Comparison of ENCODE assay signal across 11 cellular contexts in the genomic region with DNA sequence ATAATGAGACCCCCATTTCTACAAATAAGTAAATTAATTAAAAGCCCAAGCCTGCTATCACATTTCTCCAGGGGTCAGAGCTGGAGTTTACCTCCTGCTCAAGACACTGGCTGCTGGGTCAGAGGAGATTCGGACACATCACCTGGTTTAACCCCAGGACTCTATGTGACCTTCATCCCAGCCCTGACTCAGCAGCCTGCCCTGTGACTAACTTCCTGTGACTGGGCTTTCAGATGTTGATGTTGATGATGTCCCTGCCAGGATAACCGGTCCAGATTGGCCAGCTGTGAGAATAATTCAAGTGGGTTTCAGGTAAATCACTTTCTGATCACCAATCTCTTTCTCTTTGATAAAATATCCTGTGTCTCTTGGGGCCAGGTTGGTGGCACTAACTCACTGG.
DNase-seq lines count a peak whose midpoint lies in the region; ATAC-seq, FAIRE-seq and TF ChIP-seq lines count a peak whose summit lies in the region.
"Had no signal": no experiment of that assay in that cellular context is flagged by ENCODE, and none has a peak within 500 bp of the region (broad histone marks: within the 10 kb centered on the region; RNA-seq: fewer than 3 reads in every experiment).

No MANE protein-coding gene starts in this region.

- no peak overlapping the region for H3K4me3 ChIP-seq in K562
- H3K4me3 ChIP-seq in liver (ENCODE audit: low read depth in 1 of 3, low read length in 3 of 3): no peak overlapping the region

- no TSS peak for BruUV-seq in K562 (replicated peaks; lab: Mats Ljungman, UMichigan)

- ATAC-seq in K562: no peak
- ATAC-seq in effector memory CD8-positive, alpha-beta T cell (replicated peaks): no peak

- intact Hi-C loops in K562 (cut with micrococcal nuclease): loop anchor here (10.0 kb wide), 1 partner anchor 502 kb away; no protein-coding TSS in a partner anchor

- H3K9ac ChIP-seq in K562 (ENCODE audit: insufficient read depth in 1 of 2, low read depth in 2 of 2, low read length in 2 of 2) (no peak overlapping the region), liver (ENCODE audit: low read depth in 1 of 2, low read length in 2 of 2) (no peak overlapping the region)

- POLR2A ChIA-PET in K562 (lab: Yijun Ruan, JAX): no interaction called here

- no peak overlapping the region for H3K27ac Mint-ChIP-seq in effector memory CD8-positive, alpha-beta T cell
- H3K27ac Mint-ChIP-seq: stimulated activated naive CD8-positive, alpha-beta T cell treated with anti-CD3 and anti-CD28 coated beads, Interleukin-15, Interleukin-2, amounts not matched to agents 100 ng/mL and 50 ng/mL, for 24 hours had no signal

- no peaks in the 10 kb centered on the region for H4K20me1 ChIP-seq in K562 (replicated peaks; ENCODE audit: control insufficient read depth, insufficient read depth, low read length)

- no peak overlapping the region for H2AFZ ChIP-seq in K562 (ENCODE audit: low read depth, low read length)

- no peak for TF ChIP-seq EP300 in K562 (IDR thresholded peaks at IDR 0.05; ENCODE audit: low read length)

- no peaks in the 10 kb centered on the region for H3K36me3 Mint-ChIP-seq in effector memory CD8-positive, alpha-beta T cell (ENCODE audit: insufficient read depth)

- H3K4me3 Mint-ChIP-seq in effector memory CD8-positive, alpha-beta T cell: no peak overlapping the region
- H3K4me3 Mint-ChIP-seq: neural crest cell; stimulated activated naive CD8-positive, alpha-beta T cell treated with anti-CD3 and anti-CD28 coated beads, Interleukin-15, Interleukin-2, amounts not matched to agents 100 ng/mL and 50 ng/mL, for 24 hours had no signal

- H3K4me1 ChIP-seq in K562 (replicated peaks in 1 of 2; ENCODE audit: control insufficient read depth in 2 of 2, insufficient read depth in 2 of 2, low read length in 2 of 2) (peaks cover 0 to 9% of the 10 kb centered on the region in 2 experiments; a peak in 2 of 5 replicates), liver (ENCODE audit: control insufficient read depth in 4 of 4, insufficient read depth in 4 of 4, low read length in 3 of 4) (peaks cover 0 to 4% (median 2%) of the 10 kb centered on the region in 4 donors)

- TF ChIP-seq CTCF in K562 (IDR thresholded peaks at IDR 0.05 in 2 of 3, conservative IDR thresholded peaks at IDR 0.05 in 1 of 3; ENCODE audit: insufficient read depth in 2 of 3, low read depth in 1 of 3, low read length in 3 of 3) (no peak), liver (IDR thresholded peaks at IDR 0.05; ENCODE audit: low read depth, low read length, missing input control) (no peak)

- CTCF ChIA-PET in K562 (lab: Yijun Ruan, JAX; ENCODE audit: low intra/inter-chr PET ratio): no interaction called here

- H3K27me3 ChIP-seq in K562 (ENCODE audit: control insufficient read depth in 2 of 2, insufficient read depth in 2 of 2, low read length in 2 of 2): peaks cover 0 to 18% of the 10 kb centered on the region in 2 experiments; a peak in 2 of 5 replicates
- no peaks in the 10 kb centered on the region for H3K27me3 ChIP-seq in liver (ENCODE audit: control insufficient read depth in 4 of 4, insufficient read depth in 4 of 4, low read length in 3 of 4)

- H3K9me3 Mint-ChIP-seq in effector memory CD8-positive, alpha-beta T cell: no peaks in the 10 kb centered on the region
- H3K9me3 Mint-ChIP-seq: neural crest cell; stimulated activated naive CD8-positive, alpha-beta T cell treated with anti-CD3 and anti-CD28 coated beads, Interleukin-15, Interleukin-2, amounts not matched to agents 100 ng/mL and 50 ng/mL, for 24 hours had no signal

- DNase-seq in CD1c-positive myeloid dendritic cell (ENCODE audit: extremely low spot score) (peak; percentile 9), HS-5 (ENCODE audit: low read depth) (peak; percentile 50), K562 (ENCODE audit: extremely low read depth in 1 of 4, low spot score in 3 of 4) (peak in 1 of 4 experiments; percentile 3), superior temporal gyrus (ENCODE audit: extremely low spot score) (no peak), SIG-M5 treated with dmso at 0.1 percent for 504 hours (lab: John Stamatoyannopoulos, UW; ENCODE audit: unreplicated experiment) (no peak)
- DNase-seq in effector memory CD8-positive, alpha-beta T cell: no peak
- DNase-seq in stimulated activated naive CD4-positive, alpha-beta T cell treated with Interleukin-2 at 50 U/mL for 16 hours (lab: John Stamatoyannopoulos, UW): no peak
- DNase-seq: NCI-H187 treated with DMSO at 0.1 percent for 48 hours had no signal

- in situ Hi-C loops in K562 (cut with MboI): loop anchor here (10.0 kb wide), 1 partner anchor 222 kb away; no protein-coding TSS in a partner anchor

- no peaks in the 10 kb centered on the region for H3K9me1 ChIP-seq in K562 (ENCODE audit: control insufficient read depth, insufficient read depth, low read length)

- TF ChIP-seq POLR2A in K562 (conservative IDR thresholded peaks at IDR 0.05): no peak

- no peak overlapping the region for H3K27ac ChIP-seq in K562 (ENCODE audit: extremely low read depth, low read depth, low read length)
- no peak overlapping the region for H3K27ac ChIP-seq in liver (ENCODE audit: low read depth in 1 of 2, low read length in 2 of 2)

- no peak for FAIRE-seq in K562 (lab: Jason Lieb, UNC)

- TF ChIP-seq RAD21 in K562 (CRISPR knock-in tag; conservative IDR thresholded peaks at IDR 0.05 in 1 of 2, IDR thresholded peaks at IDR 0.05 in 1 of 2): no peak
- TF ChIP-seq RAD21 in liver (IDR thresholded peaks at IDR 0.05): no peak

- H3K9me3 ChIP-seq in K562 (replicated peaks; ENCODE audit: control insufficient read depth, insufficient read depth, low read depth, low read length): no peaks in the 10 kb centered on the region
- no peaks in the 10 kb centered on the region for H3K9me3 ChIP-seq in liver (ENCODE audit: control insufficient read depth in 4 of 4, low read length in 3 of 4)

- peaks cover 0 to 6% of the 10 kb centered on the region in 2 donors for H3K4me1 Mint-ChIP-seq in effector memory CD8-positive, alpha-beta T cell (ENCODE audit: low read depth in 2 of 2)

- WGBS in K562 (ENCODE audit: insufficient coverage, low coverage, missing lambda C conversion rate): 0% methylated on average over 2 of the region's 2 CpGs
- 34% methylated on average over 2 of the region's 2 CpGs for WGBS in liver

- no peaks in the 10 kb centered on the region for H3K79me2 ChIP-seq in K562 (ENCODE audit: control insufficient read depth, insufficient read depth, low read length)

- H3K36me3 ChIP-seq in K562 (ENCODE audit: control insufficient read depth, insufficient read depth, low read length) (no peaks in the 10 kb centered on the region), liver (ENCODE audit: control insufficient read depth in 4 of 4, insufficient read depth in 3 of 4, low read depth in 1 of 4, low read length in 3 of 4) (no peaks in the 10 kb centered on the region)

- no peak overlapping the region for H3K4me2 ChIP-seq in K562 (ENCODE audit: insufficient read depth, low read length)

- H3K27me3 Mint-ChIP-seq in effector memory CD8-positive, alpha-beta T cell: peaks cover 43 to 67% of the 10 kb centered on the region in 2 donors

TF ChIP-seq in K562, 482 proteins besides CTCF, POLR2A, EP300 and RAD21 (continues in another document):
- peak; percentile 62; the same call in 1 of the 2 replicates for TF ChIP-seq CTBP1 (IDR thresholded peaks at IDR 0.05; ENCODE audit: borderline replicate concordance)
- TF ChIP-seq ZNF583 (CRISPR knock-in tag; IDR thresholded peaks at IDR 0.05): no peak
- TF ChIP-seq NFE2 (IDR thresholded peaks at IDR 0.05; ENCODE audit: low read depth): peak; percentile 25; the same call in 1 of the 2 replicates
- peak; percentile 71 for TF ChIP-seq FOSL1 (tag; conservative IDR thresholded peaks at IDR 0.05)
- no peak for TF ChIP-seq ZNF436 (CRISPR knock-in tag; IDR thresholded peaks at IDR 0.05)
- TF ChIP-seq PCBP1 (IDR thresholded peaks at IDR 0.05; ENCODE audit: low read depth, low read length, poor library complexity, severe bottlenecking): no peak
- TF ChIP-seq MCM5 (IDR thresholded peaks at IDR 0.05; ENCODE audit: low read depth): no peak
- no peak for TF ChIP-seq ZNF589 (CRISPR knock-in tag; IDR thresholded peaks at IDR 0.05; ENCODE audit: low read depth)
- TF ChIP-seq ATF7 (IDR thresholded peaks at IDR 0.05): no peak
- 0 out of 2 replicates have a peak, but pooled peaks have one; percentile 32 for TF ChIP-seq MAFG (tag; conservative IDR thresholded peaks at IDR 0.05)
- no peak for TF ChIP-seq WHSC1 (IDR thresholded peaks at IDR 0.05; ENCODE audit: low read length)
- TF ChIP-seq SIN3A (IDR thresholded peaks at IDR 0.05; ENCODE audit: borderline replicate concordance in 2 of 2, control insufficient read depth in 1 of 2, low read depth in 2 of 2, low read length in 2 of 2): no peak
- TF ChIP-seq RB1 (IDR thresholded peaks at IDR 0.05; ENCODE audit: low read depth): no peak
- no peak for TF ChIP-seq JUND (IDR thresholded peaks at IDR 0.05; ENCODE audit: borderline replicate concordance, low read depth, low read length)
- TF ChIP-seq JUND (tag; IDR thresholded peaks at IDR 0.05; ENCODE audit: borderline replicate concordance, low read depth, low read length): no peak

TF ChIP-seq in liver, 16 proteins besides CTCF, POLR2A, EP300 and RAD21:
- TF ChIP-seq HNF4G (IDR thresholded peaks at IDR 0.05): no peak
- TF ChIP-seq RXRA (IDR thresholded peaks at IDR 0.05): peak; percentile 57 to 72
- no peak for TF ChIP-seq FOXA1 (IDR thresholded peaks at IDR 0.05)
- TF ChIP-seq, protein P1, sequence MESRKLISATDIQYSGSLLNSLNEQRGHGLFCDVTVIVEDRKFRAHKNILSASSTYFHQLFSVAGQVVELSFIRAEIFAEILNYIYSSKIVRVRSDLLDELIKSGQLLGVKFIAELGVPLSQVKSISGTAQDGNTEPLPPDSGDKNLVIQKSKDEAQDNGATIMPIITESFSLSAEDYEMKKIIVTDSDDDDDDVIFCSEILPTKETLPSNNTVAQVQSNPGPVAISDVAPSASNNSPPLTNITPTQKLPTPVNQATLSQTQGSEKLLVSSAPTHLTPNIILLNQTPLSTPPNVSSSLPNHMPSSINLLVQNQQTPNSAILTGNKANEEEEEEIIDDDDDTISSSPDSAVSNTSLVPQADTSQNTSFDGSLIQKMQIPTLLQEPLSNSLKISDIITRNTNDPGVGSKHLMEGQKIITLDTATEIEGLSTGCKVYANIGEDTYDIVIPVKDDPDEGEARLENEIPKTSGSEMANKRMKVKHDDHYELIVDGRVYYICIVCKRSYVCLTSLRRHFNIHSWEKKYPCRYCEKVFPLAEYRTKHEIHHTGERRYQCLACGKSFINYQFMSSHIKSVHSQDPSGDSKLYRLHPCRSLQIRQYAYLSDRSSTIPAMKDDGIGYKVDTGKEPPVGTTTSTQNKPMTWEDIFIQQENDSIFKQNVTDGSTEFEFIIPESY (IDR thresholded peaks at IDR 0.05): no peak
- TF ChIP-seq HNF4A (conservative IDR thresholded peaks at IDR 0.05): peak in 1 of 2 donors; percentile 4

Comparison
In these comparisons a context has a peak if more than half of its experiments do, and no peak if none do; other contexts are left out.
1. DNase-seq: peak in CD1c-positive myeloid dendritic cell (single experiment) and HS-5 (single experiment); none in superior temporal gyrus (single experiment), effector memory CD8-positive, alpha-beta T cell (0 of 3), stimulated activated naive CD4-positive, alpha-beta T cell treated with Interleukin-2 at 50 U/mL for 16 hours (single experiment) and SIG-M5 treated with dmso at 0.1 percent for 504 hours (single experiment).